Comparison of ENCODE assay signal across 1 cellular context in genomic region chr17:73262676-73263642, GRCh38.
TF ChIP-seq lines count a peak whose summit lies in the region.

No MANE protein-coding gene starts in this region.

TF ChIP-seq in HepG2, 621 proteins besides CTCF, POLR2A, EP300 and RAD21 (continued from another document):
- TF ChIP-seq ZNF639 (CRISPR knock-in tag; conservative IDR thresholded peaks at IDR 0.05), result no peak
- TF ChIP-seq THAP7 (CRISPR knock-in tag; IDR thresholded peaks at IDR 0.05), result no peak
- no peak for TF ChIP-seq IRF9 (CRISPR knock-in tag; IDR thresholded peaks at IDR 0.05; ENCODE audit: borderline replicate concordance)
- no peak for TF ChIP-seq JUNB (CRISPR knock-in tag; IDR thresholded peaks at IDR 0.05; ENCODE audit: borderline replicate concordance)
- TF ChIP-seq NR2C2 (CRISPR knock-in tag; IDR thresholded peaks at IDR 0.05; ENCODE audit: borderline replicate concordance), result no peak
- TF ChIP-seq IKZF4 (CRISPR knock-in tag; IDR thresholded peaks at IDR 0.05; ENCODE audit: borderline replicate concordance, low read depth, not compliant biosample characterization), result no peak
- TF ChIP-seq ZFP36L2 (CRISPR knock-in tag; IDR thresholded peaks at IDR 0.05), result no peak
- TF ChIP-seq HNRNPL (IDR thresholded peaks at IDR 0.05; ENCODE audit: low read depth, low read length), result 0 out of 2 replicates have a peak, but pooled peaks have one; percentile 73
- no peak for TF ChIP-seq ZNF724P (CRISPR knock-in tag; IDR thresholded peaks at IDR 0.05; ENCODE audit: borderline replicate concordance)
- no peak for TF ChIP-seq YY1 (IDR thresholded peaks at IDR 0.05; ENCODE audit: insufficient read depth, insufficient replicate concordance, low read depth, low read length)
- no peak for TF ChIP-seq ZBED4 (CRISPR knock-in tag; IDR thresholded peaks at IDR 0.05; ENCODE audit: borderline replicate concordance)
- TF ChIP-seq REL (CRISPR knock-in tag; conservative IDR thresholded peaks at IDR 0.05), result no peak
- peak; percentile 80 for TF ChIP-seq ASH2L (IDR thresholded peaks at IDR 0.05; ENCODE audit: insufficient read length, low read depth, low read length)
- TF ChIP-seq EED (CRISPR knock-in tag; IDR thresholded peaks at IDR 0.05), result no peak
- no peak for TF ChIP-seq FOXO1 (CRISPR knock-in tag; IDR thresholded peaks at IDR 0.05)
- TF ChIP-seq ZNF484 (CRISPR knock-in tag; IDR thresholded peaks at IDR 0.05; ENCODE audit: borderline replicate concordance, low read depth), result no peak
- TF ChIP-seq ZNF619 (CRISPR knock-in tag; IDR thresholded peaks at IDR 0.05), result no peak
- peak; percentile 26; the same call in 1 of the 2 replicates for TF ChIP-seq ZNF460 (CRISPR knock-in tag; IDR thresholded peaks at IDR 0.05; ENCODE audit: borderline replicate concordance)
- no peak for TF ChIP-seq ZNF496 (CRISPR knock-in tag; IDR thresholded peaks at IDR 0.05; ENCODE audit: insufficient replicate concordance)
- no peak; the same call in 1 of the 2 replicates for TF ChIP-seq ZSCAN9 (CRISPR knock-in tag; IDR thresholded peaks at IDR 0.05; ENCODE audit: borderline replicate concordance)
- TF ChIP-seq PITX1 (CRISPR knock-in tag; IDR thresholded peaks at IDR 0.05), result 0 out of 2 replicates have a peak, but pooled peaks have one; percentile 22
